In genomic region chr7:139382439-139382838, GRCh38 we compare ENCODE assay signal across 2 cellular contexts.
TF ChIP-seq lines count a peak whose summit lies in the region.

No MANE protein-coding gene starts in this region.

TF ChIP-seq in GM12878, 131 proteins besides CTCF, POLR2A, EP300 and RAD21:
- TF ChIP-seq SPI1 (IDR thresholded peaks at IDR 0.05; ENCODE audit: borderline replicate concordance, insufficient read depth, low read depth, low read length) (peak; percentile 13; the same call in 1 of the 2 replicates), BRCA1 (IDR thresholded peaks at IDR 0.05; ENCODE audit: low read depth, low read length) (no peak)

TF ChIP-seq in HepG2, 621 proteins besides CTCF, POLR2A, EP300 and RAD21:
- TF ChIP-seq HNRNPUL1 (IDR thresholded peaks at IDR 0.05; ENCODE audit: low read depth, low read length) (no peak), MXD3 (CRISPR knock-in tag; IDR thresholded peaks at IDR 0.05) (no peak), U2AF2 (IDR thresholded peaks at IDR 0.05; ENCODE audit: low read depth, low read length) (no peak), BATF2 (CRISPR knock-in tag; IDR thresholded peaks at IDR 0.05) (no peak), EZH2 (conservative IDR thresholded peaks at IDR 0.05; ENCODE audit: low read depth, low read length) (no peak), ZNF350 (CRISPR knock-in tag; IDR thresholded peaks at IDR 0.05; ENCODE audit: borderline replicate concordance, low read depth) (no peak), GTF3A (CRISPR knock-in tag; conservative IDR thresholded peaks at IDR 0.05) (no peak), ZNF784 (CRISPR knock-in tag; IDR thresholded peaks at IDR 0.05; ENCODE audit: borderline replicate concordance) (no peak), TFDP2 (CRISPR knock-in tag; IDR thresholded peaks at IDR 0.05) (no peak), ZKSCAN5 (CRISPR knock-in tag; IDR thresholded peaks at IDR 0.05) (no peak), GABPA (IDR thresholded peaks at IDR 0.05; ENCODE audit: low read depth, low read length) (no peak), GABPA (CRISPR knock-in tag; IDR thresholded peaks at IDR 0.05; ENCODE audit: low read depth) (no peak), THAP9 (CRISPR knock-in tag; IDR thresholded peaks at IDR 0.05; ENCODE audit: borderline replicate concordance) (no peak), GZF1 (CRISPR knock-in tag; IDR thresholded peaks at IDR 0.05) (no peak), ZBTB37 (CRISPR knock-in tag; IDR thresholded peaks at IDR 0.05) (no peak), JUN (CRISPR knock-in tag; IDR thresholded peaks at IDR 0.05) (no peak)
